In genomic region chr1:113858418-113858817, GRCh38 we compare ENCODE assay signal across 20 cellular contexts. TPM values are rescaled to one million over a fixed set of nuclear protein-coding genes. Genes with fewer than 3 reads are reported as not detected.
DNase-seq lines count a peak whose midpoint lies in the region; ATAC-seq, FAIRE-seq and TF ChIP-seq lines count a peak whose summit lies in the region.
"Had no signal": no experiment of that assay in that cellular context is flagged by ENCODE, and none has a peak within 500 bp of the region (broad histone marks: within the 10 kb centered on the region; RNA-seq: fewer than 3 reads in every experiment).

No MANE protein-coding gene starts in this region.

- H3K9me3 Mint-ChIP-seq in naive B cell = no peaks in the 10 kb centered on the region
- H3K9me3 Mint-ChIP-seq: T-helper 1 cell treated with Interleukin-12 subunit alpha and Interleukin-12 subunit beta and Interleukin-4 antibody, amounts not matched to agents 30 μg/mL and 1 μg/mL, for 36 hours had no signal

- H3K36me3 Mint-ChIP-seq in naive B cell = peaks cover 0 to 9% of the 10 kb centered on the region in 2 donors
- H3K36me3 Mint-ChIP-seq: neural progenitor cell had no signal

- H3K27ac Mint-ChIP-seq in naive B cell = peak overlapping the region; percentile 66 to 97 (median 88)
- H3K27ac Mint-ChIP-seq: neural progenitor cell; T-helper 1 cell treated with Interleukin-12 subunit alpha and Interleukin-12 subunit beta and Interleukin-4 antibody, amounts not matched to agents 30 μg/mL and 1 μg/mL, for 36 hours had no signal

- peak overlapping the region; percentile 30 to 91 (median 80) for H3K4me3 Mint-ChIP-seq in naive B cell
- H3K4me3 Mint-ChIP-seq: neural progenitor cell; T-helper 1 cell treated with Interleukin-12 subunit alpha and Interleukin-12 subunit beta and Interleukin-4 antibody, amounts not matched to agents 30 μg/mL and 1 μg/mL, for 36 hours had no signal

- no peak overlapping the region for H3K27ac ChIP-seq in caudate nucleus (ENCODE audit: low read depth, low read length)
- H3K27ac ChIP-seq: BLaER1, neural progenitor cell, sigmoid colon had no signal

- no peaks in the 10 kb centered on the region for H3K27me3 Mint-ChIP-seq in naive B cell

- H3K4me1 Mint-ChIP-seq in naive B cell = peaks cover 47 to 67% (median 58%) of the 10 kb centered on the region in 3 donors
- H3K4me1 Mint-ChIP-seq: neural progenitor cell had no signal

- no peak for TF ChIP-seq CTCF in omental fat pad (IDR thresholded peaks at IDR 0.05)

- ATAC-seq in GM21576 (IDR thresholded peaks at IDR 0.05; ENCODE audit: unreplicated experiment) (peak; percentile 43), naive B cell (ENCODE audit: low read depth in 2 of 2) (peak; percentile 78 to 82), omental fat pad (ENCODE audit: low FRiP score) (no peak), esophagus mucosa (no peak)
- ATAC-seq: HepG2 had no signal

- DNase-seq in GM18507 (ENCODE audit: extremely low spot score, insufficient read length, low read depth) (no peak), NAMALWA (ENCODE audit: low spot score) (peak; percentile 44), naive B cell (peak; percentile 63), caudate nucleus (lab: John Stamatoyannopoulos, UW) (no peak), omental fat pad (ENCODE audit: low spot score) (no peak), NCI-H1048 (lab: John Stamatoyannopoulos, UW) (no peak)
- DNase-seq: activated CD4-positive, alpha-beta T cell treated with anti-CD3 and anti-CD28 coated beads for 4 hours; activated T-cell treated with anti-CD3 and anti-CD28 coated beads, Interleukin-2, amount 50 U/mL, for 48 hours; cortex of kidney; NCI-H1417 treated with DMSO at 0.1 percent for 48 hours; Peyer's patch; sigmoid colon; stimulated activated CD4-positive, alpha-beta T cell treated with anti-CD3 and anti-CD28 coated beads, Interleukin-4, amount 100 ng/mL, for 4 hours; stimulated activated naive CD4-positive, alpha-beta T cell had no signal

- peak; percentile 9 for FAIRE-seq in GM18507 (lab: Jason Lieb, UNC)
- FAIRE-seq: HepG2 had no signal

RNA-seq across cellular contexts. Expression of gene PTPN22, which starts 13.1 kb away (rescaled TPM):
- 10 to 100 TPM; 27.3 to 56.2 (median 41.0) TPM for polyA plus RNA-seq in naive B cell (ENCODE audit: low read depth in 6 of 6)
- total RNA-seq in omental fat pad (1 to 10 TPM; 2.8 to 6.8 (median 3.2) TPM), esophagus mucosa (1.9 TPM)
- total RNA-seq: HepG2 had no signal
- polyA plus RNA-seq: HepG2 had no signal

RNA-seq across cellular contexts. Expression of gene BCL2L15, which starts 29.0 kb away (rescaled TPM):
- polyA plus RNA-seq in naive B cell (ENCODE audit: low read depth in 6 of 6) = under 1 TPM in 2 of 6 donors, not detected in 4; 0.05 TPM
- total RNA-seq in omental fat pad (under 1 TPM; 0.19 to 0.63 (median 0.37) TPM), esophagus mucosa (8.4 TPM)

RNA-seq across cellular contexts. Expression of gene RSBN1, which starts 46.1 kb away (rescaled TPM):
- 10 to 100 TPM; 28.7 to 39.0 (median 36.4) TPM for polyA plus RNA-seq in naive B cell (ENCODE audit: low read depth in 6 of 6)
- total RNA-seq in omental fat pad (10 to 100 TPM; 13.3 to 24.6 (median 17.5) TPM), esophagus mucosa (9.6 TPM)

RNA-seq across cellular contexts. Expression of gene AP4B1, which starts 46.2 kb away (rescaled TPM):
- 10 to 100 TPM; 13.6 to 24.6 (median 15.8) TPM for polyA plus RNA-seq in naive B cell (ENCODE audit: low read depth in 6 of 6)
- 10 to 100 TPM in 3 of 4 donors, 1 to 10 TPM in 1; 9.3 to 17.2 (median 15.6) TPM for total RNA-seq in omental fat pad
- total RNA-seq in esophagus mucosa = 17.0 TPM

RNA-seq across cellular contexts. Expression of gene DCLRE1B, which starts 46.7 kb away (rescaled TPM):
- 1 to 10 TPM; 2.7 to 7.5 (median 5.0) TPM for polyA plus RNA-seq in naive B cell (ENCODE audit: low read depth in 6 of 6)
- total RNA-seq in omental fat pad = 1 to 10 TPM; 2.8 to 5.6 (median 4.5) TPM
- 4.7 TPM for total RNA-seq in esophagus mucosa

Comparison
In these comparisons a context has a peak if more than half of its experiments do, and no peak if none do; other contexts are left out.
1. DNase-seq: peak in NAMALWA (single experiment) and naive B cell (single experiment); none in GM18507 (single experiment), caudate nucleus (0 of 61), omental fat pad (single experiment) and NCI-H1048 (single experiment).
2. ATAC-seq: peak in GM21576 (single experiment) and naive B cell (2 of 2); none in omental fat pad (single experiment) and esophagus mucosa (single experiment).